In the genomic region with DNA sequence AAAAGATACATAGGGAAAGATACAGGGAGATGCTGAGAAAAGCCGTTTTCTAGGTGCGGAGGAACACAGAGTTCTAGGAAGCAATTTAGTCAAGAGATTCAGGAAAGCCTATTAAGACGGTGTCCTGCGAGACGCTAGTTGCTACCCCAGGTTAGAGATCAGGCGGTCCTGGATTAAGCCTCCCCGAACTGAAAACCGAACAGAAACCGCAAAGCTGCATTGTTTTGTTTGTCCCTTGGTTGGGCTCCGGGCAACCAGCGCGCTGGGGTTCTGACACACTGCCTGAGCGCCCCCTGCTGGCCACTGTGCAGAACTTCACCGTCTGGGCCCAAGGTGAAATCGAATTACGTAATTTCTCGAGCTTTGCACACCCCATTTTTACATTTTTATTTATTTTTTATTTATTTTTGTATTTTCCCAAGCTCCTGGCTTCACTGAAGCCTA, we compare ENCODE assay signal across 8 cellular contexts. TPM values are rescaled to one million over a fixed set of nuclear protein-coding genes. Genes with fewer than 3 reads are reported as not detected.
DNase-seq lines count a peak whose midpoint lies in the region; ATAC-seq and TF ChIP-seq lines count a peak whose summit lies in the region.

No MANE protein-coding gene starts in this region.

- H3K27ac Mint-ChIP-seq in activated CD4-positive, alpha-beta T cell treated with anti-CD3 and anti-CD28 coated beads, Interleukin-2, amount 10 ng/mL, durations not matched to agents 7 days and 5 days, result peak overlapping the region; percentile 58

- H3K4me3 ChIP-seq in BE2C (ENCODE audit: low read depth, low read length) (peak overlapping the region; percentile 61), left lung (peak overlapping the region; percentile 37 to 42)

- peak overlapping the region; percentile 76 to 84 for H3K27ac ChIP-seq in left lung

- TF ChIP-seq CTCF in BE2C (IDR thresholded peaks at IDR 0.05; ENCODE audit: low read depth, low read length) (peak; percentile 94), left lung (IDR thresholded peaks at IDR 0.05) (peak; percentile 97 to 99)

- DNase-seq in BE2C (peak; percentile 84), GM19240 (ENCODE audit: insufficient read length, low spot score) (peak; percentile 45), NCI-H526 (lab: John Stamatoyannopoulos, UW) (peak; percentile 81 to 92), dedifferentiated amniotic fluid mesenchymal stem cell (ENCODE audit: extremely low spot score) (peak; percentile 96), left lung (peak; percentile 89 to 95)
- DNase-seq in activated CD4-positive, alpha-beta T cell treated with anti-CD3 and anti-CD28 coated beads, Interleukin-2, amount 10 ng/mL, durations not matched to agents 7 days and 5 days, result peak; percentile 93
- peak; percentile 66 for DNase-seq in stimulated activated CD4-positive, alpha-beta T cell treated with anti-CD3 and anti-CD28 coated beads, Interleukin-2, amount 100 ng/mL, for 4 hours (ENCODE audit: low read depth)

- peaks cover 13% of the 10 kb centered on the region for H3K4me1 ChIP-seq in BE2C
- peaks cover 5 to 18% of the 10 kb centered on the region in 2 donors for H3K4me1 ChIP-seq in left lung

- POLR2A ChIA-PET in activated CD4-positive, alpha-beta T cell treated with anti-CD3 and anti-CD28 coated beads, Interleukin-2, amount 10 ng/mL, durations not matched to agents 7 days and 5 days (lab: Charles Lee), result interaction anchor here (0.7 to 1.0 kb wide), 2 partner anchors 37 to 140 kb away, joined by 4 read pairs; partner anchors contain the start of gene NDUFB4

- no peaks in the 10 kb centered on the region for H3K36me3 ChIP-seq in BE2C
- H3K36me3 ChIP-seq in left lung, result no peaks in the 10 kb centered on the region

- H3K9me3 ChIP-seq in BE2C (no peaks in the 10 kb centered on the region), left lung (no peaks in the 10 kb centered on the region)

- peaks cover 6% of the 10 kb centered on the region for H3K27me3 Mint-ChIP-seq in activated CD4-positive, alpha-beta T cell treated with anti-CD3 and anti-CD28 coated beads, Interleukin-2, amount 10 ng/mL, durations not matched to agents 7 days and 5 days

- peak overlapping the region; percentile 73 for H3K4me3 Mint-ChIP-seq in activated CD4-positive, alpha-beta T cell treated with anti-CD3 and anti-CD28 coated beads, Interleukin-2, amount 10 ng/mL, durations not matched to agents 7 days and 5 days

- CTCF ChIA-PET in activated CD4-positive, alpha-beta T cell treated with anti-CD3 and anti-CD28 coated beads, Interleukin-2, amount 10 ng/mL, durations not matched to agents 7 days and 5 days (lab: Charles Lee), result interaction anchor here (0.6 to 2.0 kb wide), 23 partner anchors 9 to 343 kb away, joined by 3 to 15 read pairs (median 4); partner anchors contain the start of gene NDUFB4

- ATAC-seq in HG03442 (IDR thresholded peaks at IDR 0.05; ENCODE audit: unreplicated experiment) (peak; percentile 87), left lung (peak; percentile 94)

- intact Hi-C loops in left lung (cut with DNase I), result loop anchor here in 1 of 2 donors (2.0 to 5.0 kb wide), 2 partner anchors 142 to 314 kb away; no protein-coding TSS in a partner anchor

- H3K4me1 Mint-ChIP-seq in activated CD4-positive, alpha-beta T cell treated with anti-CD3 and anti-CD28 coated beads, Interleukin-2, amount 10 ng/mL, durations not matched to agents 7 days and 5 days, result peaks cover 14% of the 10 kb centered on the region

- no peaks in the 10 kb centered on the region for H3K36me3 Mint-ChIP-seq in activated CD4-positive, alpha-beta T cell treated with anti-CD3 and anti-CD28 coated beads, Interleukin-2, amount 10 ng/mL, durations not matched to agents 7 days and 5 days (ENCODE audit: low read depth)

- no peaks in the 10 kb centered on the region for H3K9me3 Mint-ChIP-seq in activated CD4-positive, alpha-beta T cell treated with anti-CD3 and anti-CD28 coated beads, Interleukin-2, amount 10 ng/mL, durations not matched to agents 7 days and 5 days

- H3K27me3 ChIP-seq in BE2C (no peaks in the 10 kb centered on the region), left lung (no peaks in the 10 kb centered on the region)

RNA-seq across cellular contexts. Expression of gene NDUFB4, which starts 37.3 kb away (rescaled TPM):
- polyA plus RNA-seq in BE2C (2012; ENCODE audit: insufficient read depth, insufficient read length, low read depth), result 637 TPM
- 100 to 1,000 TPM; 117 to 148 TPM for total RNA-seq in activated CD4-positive, alpha-beta T cell treated with anti-CD3 and anti-CD28 coated beads, Interleukin-2, amount 10 ng/mL, durations not matched to agents 7 days and 5 days
- total RNA-seq in left lung, result 100 to 1,000 TPM in 1 of 2 donors, 10 to 100 TPM in 1; 90.4 to 100 TPM

Comparison
In these comparisons a context has a peak if more than half of its experiments do, and no peak if none do; other contexts are left out.
1. Peak in every context shown above with its lines: DNase-seq, ATAC-seq, H3K4me3 ChIP-seq and H3K27ac ChIP-seq.
2. DNase-seq: peak in every context shown above with its lines; median percentile 96 in dedifferentiated amniotic fluid mesenchymal stem cell; 93 in activated CD4-positive, alpha-beta T cell treated with anti-CD3 and anti-CD28 coated beads, Interleukin-2, amount 10 ng/mL, durations not matched to agents 7 days and 5 days; 92 in left lung; 86 in NCI-H526; 84 in BE2C; 66 in stimulated activated CD4-positive, alpha-beta T cell treated with anti-CD3 and anti-CD28 coated beads, Interleukin-2, amount 100 ng/mL, for 4 hours; 45 in GM19240.